In genomic region chr22:36296690-36297089, GRCh38 we compare ENCODE assay signal across 16 cellular contexts. TPM values are rescaled to one million over a fixed set of nuclear protein-coding genes. Genes with fewer than 3 reads are reported as not detected.
"Had no signal": no experiment of that assay in that cellular context is flagged by ENCODE, and none has a peak within 500 bp of the region (broad histone marks: within the 10 kb centered on the region; RNA-seq: fewer than 3 reads in every experiment).

No MANE protein-coding gene starts in this region.

- H3K9me3 Mint-ChIP-seq: activated naive CD4-positive, alpha-beta T cell treated with anti-CD3 and anti-CD28 coated beads, Interleukin-2, amount 50 U/mL, for 24 hours; neural crest cell had no signal

- DNase-seq: activated CD4-positive, alpha-beta T cell treated with anti-CD3 and anti-CD28 coated beads for 36 hours; activated CD8-positive, alpha-beta memory T cell treated with anti-CD3 and anti-CD28 coated beads, Interleukin-2, amount 50 U/mL, for 48 hours; activated CD8-positive, alpha-beta T cell treated with anti-CD3 and anti-CD28 coated beads, Interleukin-2, amount 10 ng/mL, durations not matched to agents 7 days and 5 days; anterior cingulate cortex; gastrocnemius medialis; islet precursor cell; small intestine; T-helper 9 cell; WERI-Rb-1 had no signal

- H3K4me3 ChIP-seq: gastrocnemius medialis, left lung, pancreas, tibial nerve, vagina had no signal

- ATAC-seq: activated CD4-positive, alpha-beta T cell treated with anti-CD3 and anti-CD28 coated beads for 36 hours; activated CD8-positive, alpha-beta T cell treated with anti-CD3 and anti-CD28 coated beads, Interleukin-2, amount 10 ng/mL, durations not matched to agents 7 days and 5 days; gastrocnemius medialis; left lung; pancreas had no signal

- H3K27ac ChIP-seq: gastrocnemius medialis, left lung, pancreas, tibial nerve, vagina, WERI-Rb-1 had no signal

- H3K27me3 ChIP-seq: gastrocnemius medialis, left lung, pancreas, tibial nerve, vagina had no signal

- H3K4me3 Mint-ChIP-seq: activated CD4-positive, alpha-beta T cell treated with anti-CD3 and anti-CD28 coated beads for 36 hours; activated CD8-positive, alpha-beta T cell treated with anti-CD3 and anti-CD28 coated beads, Interleukin-2, amount 10 ng/mL, durations not matched to agents 7 days and 5 days; activated naive CD4-positive, alpha-beta T cell treated with anti-CD3 and anti-CD28 coated beads, Interleukin-2, amount 50 U/mL, for 24 hours; neural crest cell had no signal

- H3K27ac Mint-ChIP-seq: activated CD4-positive, alpha-beta T cell treated with anti-CD3 and anti-CD28 coated beads for 36 hours; activated CD8-positive, alpha-beta T cell treated with anti-CD3 and anti-CD28 coated beads, Interleukin-2, amount 10 ng/mL, durations not matched to agents 7 days and 5 days had no signal

- H3K4me1 Mint-ChIP-seq: neural crest cell had no signal

- H3K27me3 Mint-ChIP-seq: activated CD4-positive, alpha-beta T cell treated with anti-CD3 and anti-CD28 coated beads for 36 hours; activated naive CD4-positive, alpha-beta T cell treated with anti-CD3 and anti-CD28 coated beads, Interleukin-2, amount 50 U/mL, for 24 hours had no signal

- FAIRE-seq: colon, pancreas, small intestine had no signal

- H3K9me3 ChIP-seq: gastrocnemius medialis, left lung, pancreas, tibial nerve, vagina had no signal

- H3K4me1 ChIP-seq: gastrocnemius medialis, pancreas, vagina had no signal

RNA-seq across cellular contexts. Expression of gene APOL1, which starts 43.8 kb away (rescaled TPM):
- total RNA-seq: neural crest cell had no signal
